Comparison of ENCODE assay signal across 11 cellular contexts in the genomic region with DNA sequence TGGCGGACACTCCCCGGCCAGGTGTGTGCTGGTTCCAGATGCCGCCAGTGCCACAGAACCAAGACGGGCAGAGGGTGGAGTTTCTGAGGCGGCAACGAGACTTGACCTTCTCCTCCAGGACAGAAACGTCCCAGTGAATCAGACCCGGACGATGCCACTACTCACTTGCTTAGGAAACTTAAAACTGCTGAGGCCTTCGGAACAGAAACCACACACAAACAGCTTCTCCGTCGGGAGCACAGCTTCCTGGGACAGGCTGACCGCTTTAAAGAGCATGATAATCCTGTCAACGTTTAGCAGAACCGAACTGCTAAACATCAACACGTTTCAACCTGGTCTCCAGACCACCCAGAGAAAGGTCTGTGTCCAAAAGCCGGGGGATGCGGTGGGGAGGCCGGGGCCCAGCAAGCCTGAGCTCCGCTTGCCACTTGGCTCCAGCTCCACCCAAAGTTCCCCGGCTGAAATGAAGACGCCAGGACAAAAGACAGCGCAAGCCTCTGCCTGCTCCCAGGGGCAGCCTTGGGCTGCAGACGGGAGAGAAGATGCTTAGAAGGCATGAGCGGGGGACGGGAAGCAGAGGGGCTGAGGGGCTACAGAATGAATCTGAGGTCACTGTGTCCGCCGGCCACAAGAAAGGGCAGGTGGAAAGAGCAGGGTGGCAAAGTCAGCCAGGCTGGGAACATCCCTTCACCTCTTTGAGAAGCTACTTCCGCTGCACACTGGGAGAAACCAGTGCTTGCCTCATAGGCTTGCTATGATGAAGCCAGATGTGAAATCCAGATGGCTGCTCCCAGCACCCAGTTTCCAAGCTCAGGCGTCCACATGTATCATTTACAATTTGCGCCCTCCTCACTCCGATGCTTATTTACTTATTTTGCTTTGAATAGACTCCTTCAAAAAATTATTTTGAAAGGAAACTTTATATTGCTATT.
DNase-seq lines count a peak whose midpoint lies in the region; ATAC-seq, FAIRE-seq and TF ChIP-seq lines count a peak whose summit lies in the region.
"Had no signal": no experiment of that assay in that cellular context is flagged by ENCODE, and none has a peak within 500 bp of the region (broad histone marks: within the 10 kb centered on the region; RNA-seq: fewer than 3 reads in every experiment).

No MANE protein-coding gene starts in this region.

- H3K36me3 ChIP-seq in GM23338 (ENCODE audit: insufficient read depth) (no peaks in the 10 kb centered on the region), bronchial epithelial cell (ENCODE audit: control insufficient read depth, insufficient read depth, low read length) (peaks cover 6% of the 10 kb centered on the region)

- H3K4me1 ChIP-seq in GM23338 (ENCODE audit: insufficient read depth) (peaks cover 36% of the 10 kb centered on the region), right cardiac atrium (ENCODE audit: control insufficient read depth, insufficient read depth, low read length) (no peaks in the 10 kb centered on the region)
- H3K4me1 ChIP-seq: parathyroid adenoma had no signal

- peaks cover 81% of the 10 kb centered on the region for H3K79me2 ChIP-seq in GM23338 (replicated peaks; ENCODE audit: insufficient read depth)
- H3K79me2 ChIP-seq: parathyroid adenoma had no signal

- H3K4me1 Mint-ChIP-seq in GM23338, result peaks cover 61% of the 10 kb centered on the region

- H3F3A ChIP-seq in GM23338 (replicated peaks; ENCODE audit: low read depth), result no peaks in the 10 kb centered on the region

- peaks cover 36% of the 10 kb centered on the region for H4K20me1 ChIP-seq in GM23338 (replicated peaks; ENCODE audit: insufficient read depth)

- FAIRE-seq in bronchial epithelial cell (lab: Jason Lieb, UNC), result no peak

- TF ChIP-seq CTCF in GM23338 (conservative IDR thresholded peaks at IDR 0.05; ENCODE audit: low read depth in 2 of 2) (no peak), bronchial epithelial cell (IDR thresholded peaks at IDR 0.05; ENCODE audit: insufficient read depth, low read length, severe bottlenecking) (no peak)

- H3K4me2 ChIP-seq in GM23338, result no peak overlapping the region

- peak overlapping the region; percentile 54 for H3K27ac Mint-ChIP-seq in GM23338

- intact Hi-C loops in right cardiac atrium (cut with DNase I), result no loop called here

- no peak overlapping the region for H3K4me3 ChIP-seq in GM23338
- H3K4me3 ChIP-seq in bronchial epithelial cell (ENCODE audit: low read depth, low read length), result no peak overlapping the region
- no peak overlapping the region for H3K4me3 ChIP-seq in right cardiac atrium (ENCODE audit: low read length)
- H3K4me3 ChIP-seq in skeletal muscle cell (ENCODE audit: low read depth, low read length), result peak overlapping the region; percentile 18

- no peak overlapping the region for H3K4me3 Mint-ChIP-seq in GM23338

- no peaks in the 10 kb centered on the region for H3K36me3 Mint-ChIP-seq in GM23338 (ENCODE audit: low read depth)

- H2AFZ ChIP-seq in GM23338, result no peak overlapping the region
- H2AFZ ChIP-seq: parathyroid adenoma had no signal

- 65% methylated on average over 32 of the region's 32 CpGs for WGBS in right cardiac atrium

- H3K27ac ChIP-seq in GM23338 (ENCODE audit: low read depth), result no peak overlapping the region
- H3K27ac ChIP-seq in right cardiac atrium (ENCODE audit: low read length), result peak overlapping the region; percentile 10
- no peak overlapping the region for H3K27ac ChIP-seq in caudate nucleus (ENCODE audit: low read depth, low read length)
- H3K27ac ChIP-seq: parathyroid adenoma had no signal

- H3K9me3 ChIP-seq in right cardiac atrium (ENCODE audit: control insufficient read depth, low read length), result no peaks in the 10 kb centered on the region

- peak; percentile 20 for ATAC-seq in GM23338
- no peak for ATAC-seq in right cardiac atrium
- ATAC-seq in GM21717 (IDR thresholded peaks at IDR 0.05; ENCODE audit: unreplicated experiment), result no peak

- no peaks in the 10 kb centered on the region for H3K9me2 ChIP-seq in GM23338 (ENCODE audit: insufficient read depth)

- peaks cover 9% of the 10 kb centered on the region for H3K27me3 Mint-ChIP-seq in GM23338 (ENCODE audit: insufficient read depth, low read depth, poor library complexity)

- no peaks in the 10 kb centered on the region for H3K9me3 Mint-ChIP-seq in GM23338

- no peak for DNase-seq in GM23338 (ENCODE audit: low spot score)
- DNase-seq in bronchial epithelial cell (ENCODE audit: low read depth), result peak; percentile 41
- peak in 1 of 3 donors; percentile 57 for DNase-seq in right cardiac atrium
- DNase-seq in skeletal muscle cell (ENCODE audit: low read depth), result peak; percentile 40
- DNase-seq in cerebellar nuclear complex (lab: John Stamatoyannopoulos, UW), result no peak
- DNase-seq in hippocampal formation (lab: John Stamatoyannopoulos, UW), result no peak
- no peak for DNase-seq in caudate nucleus (lab: John Stamatoyannopoulos, UW)
- DNase-seq: NCI-H146, SHP77 treated with DMSO at 0.1 percent for 48 hours had no signal

- H3K27me3 ChIP-seq in GM23338 (ENCODE audit: insufficient read depth), result no peaks in the 10 kb centered on the region
- no peaks in the 10 kb centered on the region for H3K27me3 ChIP-seq in bronchial epithelial cell (ENCODE audit: control insufficient read depth, insufficient read depth, low read length)
- H3K27me3 ChIP-seq in right cardiac atrium (ENCODE audit: control insufficient read depth, insufficient read depth), result no peaks in the 10 kb centered on the region

TF ChIP-seq in GM23338, 12 proteins besides CTCF, POLR2A, EP300 and RAD21 (continues in another document):
- TF ChIP-seq, protein P1, sequence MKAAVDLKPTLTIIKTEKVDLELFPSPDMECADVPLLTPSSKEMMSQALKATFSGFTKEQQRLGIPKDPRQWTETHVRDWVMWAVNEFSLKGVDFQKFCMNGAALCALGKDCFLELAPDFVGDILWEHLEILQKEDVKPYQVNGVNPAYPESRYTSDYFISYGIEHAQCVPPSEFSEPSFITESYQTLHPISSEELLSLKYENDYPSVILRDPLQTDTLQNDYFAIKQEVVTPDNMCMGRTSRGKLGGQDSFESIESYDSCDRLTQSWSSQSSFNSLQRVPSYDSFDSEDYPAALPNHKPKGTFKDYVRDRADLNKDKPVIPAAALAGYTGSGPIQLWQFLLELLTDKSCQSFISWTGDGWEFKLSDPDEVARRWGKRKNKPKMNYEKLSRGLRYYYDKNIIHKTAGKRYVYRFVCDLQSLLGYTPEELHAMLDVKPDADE (IDR thresholded peaks at IDR 0.05), result no peak
- TF ChIP-seq STAT1 (IDR thresholded peaks at IDR 0.05; ENCODE audit: unreplicated experiment) (no peak), JUNB (IDR thresholded peaks at IDR 0.05; ENCODE audit: unreplicated experiment) (no peak), EZH2phosphoT487 (IDR thresholded peaks at IDR 0.05; ENCODE audit: unreplicated experiment) (no peak)
- TF ChIP-seq, protein P2, sequence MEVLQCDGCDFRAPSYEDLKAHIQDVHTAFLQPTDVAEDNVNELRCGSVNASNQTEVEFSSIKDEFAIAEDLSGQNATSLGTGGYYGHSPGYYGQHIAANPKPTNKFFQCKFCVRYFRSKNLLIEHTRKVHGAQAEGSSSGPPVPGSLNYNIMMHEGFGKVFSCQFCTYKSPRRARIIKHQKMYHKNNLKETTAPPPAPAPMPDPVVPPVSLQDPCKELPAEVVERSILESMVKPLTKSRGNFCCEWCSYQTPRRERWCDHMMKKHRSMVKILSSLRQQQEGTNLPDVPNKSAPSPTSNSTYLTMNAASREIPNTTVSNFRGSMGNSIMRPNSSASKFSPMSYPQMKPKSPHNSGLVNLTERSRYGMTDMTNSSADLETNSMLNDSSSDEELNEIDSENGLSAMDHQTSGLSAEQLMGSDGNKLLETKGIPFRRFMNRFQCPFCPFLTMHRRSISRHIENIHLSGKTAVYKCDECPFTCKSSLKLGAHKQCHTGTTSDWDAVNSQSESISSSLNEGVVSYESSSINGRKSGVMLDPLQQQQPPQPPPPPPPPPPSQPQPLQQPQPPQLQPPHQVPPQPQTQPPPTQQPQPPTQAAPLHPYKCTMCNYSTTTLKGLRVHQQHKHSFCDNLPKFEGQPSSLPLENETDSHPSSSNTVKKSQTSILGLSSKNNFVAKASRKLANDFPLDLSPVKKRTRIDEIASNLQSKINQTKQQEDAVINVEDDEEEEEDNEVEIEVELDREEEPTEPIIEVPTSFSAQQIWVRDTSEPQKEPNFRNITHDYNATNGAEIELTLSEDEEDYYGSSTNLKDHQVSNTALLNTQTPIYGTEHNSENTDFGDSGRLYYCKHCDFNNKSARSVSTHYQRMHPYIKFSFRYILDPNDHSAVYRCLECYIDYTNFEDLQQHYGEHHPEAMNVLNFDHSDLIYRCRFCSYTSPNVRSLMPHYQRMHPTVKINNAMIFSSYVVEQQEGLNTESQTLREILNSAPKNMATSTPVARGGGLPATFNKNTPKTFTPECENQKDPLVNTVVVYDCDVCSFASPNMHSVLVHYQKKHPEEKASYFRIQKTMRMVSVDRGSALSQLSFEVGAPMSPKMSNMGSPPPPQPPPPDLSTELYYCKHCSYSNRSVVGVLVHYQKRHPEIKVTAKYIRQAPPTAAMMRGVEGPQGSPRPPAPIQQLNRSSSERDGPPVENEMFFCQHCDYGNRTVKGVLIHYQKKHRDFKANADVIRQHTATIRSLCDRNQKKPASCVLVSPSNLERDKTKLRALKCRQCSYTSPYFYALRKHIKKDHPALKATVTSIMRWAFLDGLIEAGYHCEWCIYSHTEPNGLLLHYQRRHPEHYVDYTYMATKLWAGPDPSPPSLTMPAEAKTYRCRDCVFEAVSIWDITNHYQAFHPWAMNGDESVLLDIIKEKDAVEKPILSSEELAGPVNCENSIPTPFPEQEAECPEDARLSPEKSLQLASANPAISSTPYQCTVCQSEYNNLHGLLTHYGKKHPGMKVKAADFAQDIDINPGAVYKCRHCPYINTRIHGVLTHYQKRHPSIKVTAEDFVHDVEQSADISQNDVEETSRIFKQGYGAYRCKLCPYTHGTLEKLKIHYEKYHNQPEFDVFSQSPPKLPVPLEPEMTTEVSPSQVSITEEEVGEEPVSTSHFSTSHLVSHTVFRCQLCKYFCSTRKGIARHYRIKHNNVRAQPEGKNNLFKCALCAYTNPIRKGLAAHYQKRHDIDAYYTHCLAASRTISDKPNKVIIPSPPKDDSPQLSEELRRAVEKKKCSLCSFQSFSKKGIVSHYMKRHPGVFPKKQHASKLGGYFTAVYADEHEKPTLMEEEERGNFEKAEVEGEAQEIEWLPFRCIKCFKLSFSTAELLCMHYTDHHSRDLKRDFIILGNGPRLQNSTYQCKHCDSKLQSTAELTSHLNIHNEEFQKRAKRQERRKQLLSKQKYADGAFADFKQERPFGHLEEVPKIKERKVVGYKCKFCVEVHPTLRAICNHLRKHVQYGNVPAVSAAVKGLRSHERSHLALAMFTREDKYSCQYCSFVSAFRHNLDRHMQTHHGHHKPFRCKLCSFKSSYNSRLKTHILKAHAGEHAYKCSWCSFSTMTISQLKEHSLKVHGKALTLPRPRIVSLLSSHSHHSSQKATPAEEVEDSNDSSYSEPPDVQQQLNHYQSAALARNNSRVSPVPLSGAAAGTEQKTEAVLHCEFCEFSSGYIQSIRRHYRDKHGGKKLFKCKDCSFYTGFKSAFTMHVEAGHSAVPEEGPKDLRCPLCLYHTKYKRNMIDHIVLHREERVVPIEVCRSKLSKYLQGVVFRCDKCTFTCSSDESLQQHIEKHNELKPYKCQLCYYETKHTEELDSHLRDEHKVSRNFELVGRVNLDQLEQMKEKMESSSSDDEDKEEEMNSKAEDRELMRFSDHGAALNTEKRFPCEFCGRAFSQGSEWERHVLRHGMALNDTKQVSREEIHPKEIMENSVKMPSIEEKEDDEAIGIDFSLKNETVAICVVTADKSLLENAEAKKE (CRISPR knock-in tag; IDR thresholded peaks at IDR 0.05), result no peak

Comparison
In these comparisons a context has a peak if more than half of its experiments do, and no peak if none do; other contexts are left out.
1. DNase-seq: peak in bronchial epithelial cell (single experiment) and skeletal muscle cell (single experiment); none in GM23338 (single experiment), cerebellar nuclear complex (0 of 2), hippocampal formation (0 of 2) and caudate nucleus (0 of 61).